In the genomic region with DNA sequence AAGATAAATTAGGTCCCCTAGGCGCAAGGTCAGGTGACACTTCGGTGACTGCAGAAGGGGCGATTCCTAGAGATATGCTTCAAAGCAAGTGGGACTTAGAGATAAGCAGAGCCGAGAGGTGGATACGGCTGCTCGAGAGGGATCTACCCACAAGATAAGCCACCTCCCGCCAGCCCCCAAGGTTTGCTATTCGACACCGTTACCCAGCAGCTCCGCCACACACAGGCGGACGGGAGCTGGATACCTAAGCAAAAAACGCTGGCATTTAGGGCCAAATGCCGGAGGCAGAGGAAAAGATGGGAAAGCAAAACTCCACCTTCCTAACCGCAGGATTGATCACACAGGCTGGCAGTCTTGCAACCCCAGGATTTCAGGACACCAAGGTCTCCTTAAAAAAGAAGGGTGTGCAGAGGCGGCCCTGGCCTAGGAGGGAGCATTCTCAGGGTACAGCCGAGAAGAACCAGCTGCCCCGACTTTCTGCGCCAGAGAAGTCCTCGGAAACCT, we compare ENCODE assay signal across 8 cellular contexts. TPM values are rescaled to one million over a fixed set of nuclear protein-coding genes. Genes with fewer than 3 reads are reported as not detected.
A peak's percentile ranks its signal among the peaks of the same experiment; 100 is the strongest.
DNase-seq lines count a peak whose midpoint lies in the region; ATAC-seq and TF ChIP-seq lines count a peak whose summit lies in the region.

No MANE protein-coding gene starts in this region.

- H3K36me3 Mint-ChIP-seq in memory B cell = peaks cover 14% of the 10 kb centered on the region

- no TSS peak for BruUV-seq in mammary epithelial cell (replicated peaks; lab: Mats Ljungman, UMichigan)

- peaks cover 43% of the 10 kb centered on the region for H3K4me1 Mint-ChIP-seq in memory B cell

- TF ChIP-seq CTCF in mammary epithelial cell (conservative IDR thresholded peaks at IDR 0.05 in 1 of 2, IDR thresholded peaks at IDR 0.05 in 1 of 2; ENCODE audit: extremely low read depth in 1 of 2, insufficient read depth in 1 of 2, low read depth in 1 of 2, low read length in 2 of 2) = no peak
- TF ChIP-seq CTCF in suprapubic skin (IDR thresholded peaks at IDR 0.05) = no peak
- TF ChIP-seq CTCF in GM10248 (IDR thresholded peaks at IDR 0.05; ENCODE audit: control extremely low read depth, extremely low read depth, low read depth, missing control alignments) = no peak

- no peak for ATAC-seq in memory B cell (ENCODE audit: low read depth)

- H3K4me1 ChIP-seq in mammary epithelial cell (ENCODE audit: insufficient read depth, low read length) (peaks cover 42% of the 10 kb centered on the region), suprapubic skin (peaks cover 81% of the 10 kb centered on the region)

- peak overlapping the region; percentile 91 for H3K4me3 Mint-ChIP-seq in memory B cell

- peaks cover 43% of the 10 kb centered on the region for H3K79me2 ChIP-seq in mammary epithelial cell (ENCODE audit: insufficient read depth, low read length)

- dilution Hi-C loops in mammary epithelial cell (cut with HindIII; ENCODE audit: low sequenced_read_pairs) = no loop called here

- peaks cover 12% of the 10 kb centered on the region for H4K20me1 ChIP-seq in mammary epithelial cell (ENCODE audit: insufficient read depth, low read length)

- H3K27ac ChIP-seq in mammary epithelial cell (ENCODE audit: insufficient read depth, low read depth, low read length) (peak overlapping the region; percentile 94), suprapubic skin (peak overlapping the region; percentile 99)

- intact Hi-C loops in mammary epithelial cell (cut with micrococcal nuclease) = loop anchor here (1.0 kb wide), 1 partner anchor 88 kb away; no protein-coding TSS in a partner anchor

- no peaks in the 10 kb centered on the region for H3K27me3 ChIP-seq in mammary epithelial cell (ENCODE audit: insufficient read depth, low read length)
- H3K27me3 ChIP-seq in suprapubic skin = no peaks in the 10 kb centered on the region

- peaks cover 13% of the 10 kb centered on the region for H3K36me3 ChIP-seq in mammary epithelial cell (ENCODE audit: insufficient read depth, low read length)
- H3K36me3 ChIP-seq in suprapubic skin = peaks cover 18% of the 10 kb centered on the region

- peak overlapping the region; percentile 94 for H3K27ac Mint-ChIP-seq in memory B cell

- TF ChIP-seq EP300 in suprapubic skin (IDR thresholded peaks at IDR 0.05) = no peak

- no peaks in the 10 kb centered on the region for H3K27me3 Mint-ChIP-seq in memory B cell

- in situ Hi-C loops in mammary epithelial cell (cut with MboI; ENCODE audit: low sequenced_read_pairs in 2 of 2) = no loop called here

- no peaks in the 10 kb centered on the region for H3K9me3 Mint-ChIP-seq in memory B cell

- H3K9me3 ChIP-seq in mammary epithelial cell (replicated peaks; ENCODE audit: insufficient read depth, low read length) (no peaks in the 10 kb centered on the region), suprapubic skin (no peaks in the 10 kb centered on the region)

- peak overlapping the region; percentile 84 for H3K4me2 ChIP-seq in mammary epithelial cell (ENCODE audit: insufficient read depth, low read depth, low read length)

- H3K4me3 ChIP-seq in mammary epithelial cell (replicated peaks in 1 of 3; ENCODE audit: insufficient read depth in 1 of 3, low read depth in 2 of 3, low read length in 3 of 3) (peak overlapping the region; percentile 64 to 98 (median 92)), suprapubic skin (peak overlapping the region; percentile 76)

- TF ChIP-seq POLR2A in suprapubic skin (IDR thresholded peaks at IDR 0.05) = no peak

- DNase-seq in NCI-H1092 treated with DMSO at 0.1 percent for 48 hours (lab: John Stamatoyannopoulos, UW) (peak; percentile 40), NCI-H1092 (lab: John Stamatoyannopoulos, UW) (no peak), RKO (ENCODE audit: low spot score) (peak; percentile 25), mammary epithelial cell (peak; percentile 66), memory B cell (ENCODE audit: low spot score in 2 of 2) (no peak), suprapubic skin (ENCODE audit: low spot score in 2 of 2) (peak; percentile 73 to 74), GM10248 (ENCODE audit: extremely low spot score) (no peak), SKM-1 treated with dmso at 0.1 percent for 144 hours (lab: John Stamatoyannopoulos, UW; ENCODE audit: unreplicated experiment) (no peak)

- no peak overlapping the region for H2AFZ ChIP-seq in mammary epithelial cell (ENCODE audit: low read depth, low read length)

- CTCF ChIA-PET in mammary epithelial cell (lab: Charles Lee; ENCODE audit: low non-redundant PET) = interaction anchor here (0.7 kb wide), 1 partner anchor 81 kb away, joined by 3 read pairs; no protein-coding TSS in a partner anchor
- CTCF ChIA-PET in GM10248 (lab: Yijun Ruan, JAX) = interaction anchor here (1.2 to 3.0 kb wide), 6 partner anchors 19 to 142 kb away, joined by 3 to 14 read pairs (median 5); no protein-coding TSS in a partner anchor

- POLR2A ChIA-PET in GM10248 (lab: Yijun Ruan, JAX) = interaction anchor here (0.9 to 3.5 kb wide), 4 partner anchors 9 to 151 kb away, joined by 3 to 16 read pairs (median 5); no protein-coding TSS in a partner anchor

- 1% methylated on average over 9 of the region's 20 CpGs for WGBS in mammary epithelial cell (ENCODE audit: low coverage, missing lambda C conversion rate)
- 1% methylated on average over 20 of the region's 20 CpGs for WGBS in suprapubic skin

- H3K9ac ChIP-seq in mammary epithelial cell (ENCODE audit: insufficient read depth, low read length) = peak overlapping the region; percentile 86

RNA-seq across cellular contexts. Expression of a gene that starts 0.7 kb away (rescaled TPM):
- 1,000 to 10,000 TPM; 2,122 to 4,396 TPM for total RNA-seq in mammary epithelial cell
- polyA plus RNA-seq in mammary epithelial cell = 3,424 TPM
- 11,932 TPM for polyA minus RNA-seq in mammary epithelial cell
- 1,000 to 10,000 TPM in 2 of 4 donors, 100 to 1,000 TPM in 2; 578 to 1,480 (median 967) TPM for total RNA-seq in suprapubic skin

RNA-seq across cellular contexts. Expression of a gene that starts 16.6 kb away (rescaled TPM):
- total RNA-seq in mammary epithelial cell = under 1 TPM; 0.24 to 0.67 TPM
- polyA plus RNA-seq in mammary epithelial cell = 0.14 TPM
- 0.26 TPM for polyA minus RNA-seq in mammary epithelial cell
- total RNA-seq in suprapubic skin = 1 to 10 TPM; 1.5 to 4.1 (median 2.5) TPM

RNA-seq across cellular contexts. Expression of a gene that starts 49.4 kb away (rescaled TPM):
- total RNA-seq in mammary epithelial cell (1 to 10 TPM; 1.4 to 2.3 TPM), suprapubic skin (1 to 10 TPM; 2.6 to 8.9 (median 5.4) TPM)
- 1.00 TPM for polyA plus RNA-seq in mammary epithelial cell
- polyA minus RNA-seq in mammary epithelial cell = 0.57 TPM

Comparison
In these comparisons a context has a peak if more than half of its experiments do, and no peak if none do; other contexts are left out.
1. DNase-seq: peak in NCI-H1092 treated with DMSO at 0.1 percent for 48 hours (single experiment), RKO (single experiment), mammary epithelial cell (single experiment) and suprapubic skin (2 of 2); none in NCI-H1092 (single experiment), memory B cell (0 of 2), GM10248 (single experiment) and SKM-1 treated with dmso at 0.1 percent for 144 hours (single experiment).